ENCODE assay signal across 8 cellular contexts in genomic region chr22:36506637-36507517, GRCh38. TPM values are rescaled to one million over a fixed set of nuclear protein-coding genes. Genes with fewer than 3 reads are reported as not detected.
DNase-seq lines count a peak whose midpoint lies in the region; ATAC-seq and TF ChIP-seq lines count a peak whose summit lies in the region.

Gene FOXRED2 (minus strand): TSS chr22:36507040. CDS start chr22:36506422, 618 bp downstream.

- peak within 1 kb of the TSS; percentile 61 for H3K4me3 ChIP-seq in PC-9
- peak within 1 kb of the TSS; percentile 59 to 64 for H3K4me3 ChIP-seq in muscle layer of colon (ENCODE audit: low read depth in 1 of 2, low read length in 2 of 2)

- POLR2A ChIA-PET in PC-9 (lab: Charles Lee; ENCODE audit: unreplicated experiment): interaction anchor here (0.6 to 0.7 kb wide), 3 partner anchors 12 to 269 kb away, joined by 4 to 6 read pairs (median 4); partner anchors contain the start of gene IFT27

- peaks cover 61% of the 10 kb centered on the region for H3F3A ChIP-seq in PC-9 (ENCODE audit: insufficient read depth, low read depth)

- H3K4me2 ChIP-seq in PC-9: peak within 1 kb of the TSS; percentile 80

- no peak for TF ChIP-seq RAD21 in Ishikawa (IDR thresholded peaks at IDR 0.05; ENCODE audit: low read depth)

- H4K20me1 ChIP-seq in PC-9 (ENCODE audit: insufficient read depth): peaks cover 13% of the 10 kb centered on the region

- H3K4me1 ChIP-seq in PC-9 (replicated peaks; ENCODE audit: insufficient read depth) (peaks cover 15% of the 10 kb centered on the region), muscle layer of colon (ENCODE audit: insufficient read depth, low read length) (peaks cover 16% of the 10 kb centered on the region)

- no peak for TF ChIP-seq CTCF in PC-9 (conservative IDR thresholded peaks at IDR 0.05)

- BruUV-seq in PC-9 (replicated peaks; lab: Mats Ljungman, UMichigan): no TSS peak

- no peaks in the 10 kb centered on the region for H3K9me2 ChIP-seq in PC-9 (ENCODE audit: insufficient read depth)

- CTCF ChIA-PET in PC-9 (lab: Charles Lee): interaction anchor here (0.6 kb wide), 1 partner anchor 220 kb away, joined by 3 read pairs; no protein-coding TSS in a partner anchor

- H3K36me3 ChIP-seq in PC-9 (ENCODE audit: low read depth): peaks cover 17% of the 10 kb centered on the region
- H3K36me3 ChIP-seq in muscle layer of colon (ENCODE audit: insufficient read depth, low read length): peaks cover 17% of the 10 kb centered on the region

- H3K79me2 ChIP-seq in PC-9 (ENCODE audit: low read depth): peaks cover 14% of the 10 kb centered on the region; the same call in 1 of the 2 replicates

- intact Hi-C loops in PC-9 (cut with micrococcal nuclease; ENCODE audit: unreplicated experiment): no loop called here

- no peaks in the 10 kb centered on the region for H3K9me3 ChIP-seq in PC-9 (ENCODE audit: insufficient read depth, low read depth)
- H3K9me3 ChIP-seq in muscle layer of colon (ENCODE audit: low read length): no peaks in the 10 kb centered on the region

- peak; percentile 68 for DNase-seq in CMK (ENCODE audit: low read depth)
- peak; percentile 68 to 91 for DNase-seq in PC-9
- DNase-seq in activated T-cell treated with anti-CD3 and anti-CD28 coated beads, Interleukin-2, amount 50 U/mL, for 1 hour: peak; percentile 91
- peak; percentile 68 for DNase-seq in stimulated activated CD8-positive, alpha-beta memory T cell treated with anti-CD3 and anti-CD28 coated beads, Interleukin-7, amount 100 ng/mL, for 24 hours (ENCODE audit: low read depth)

- peak; percentile 65 for ATAC-seq in GM21367 (IDR thresholded peaks at IDR 0.05; ENCODE audit: unreplicated experiment)
- peak; percentile 59 for ATAC-seq in esophagus mucosa

- H3K27me3 ChIP-seq in PC-9 (ENCODE audit: insufficient read depth, low read depth) (no peaks in the 10 kb centered on the region), muscle layer of colon (ENCODE audit: control insufficient read depth in 1 of 2, insufficient read depth in 2 of 2, low read length in 2 of 2) (no peaks in the 10 kb centered on the region)

- H3K27ac ChIP-seq in PC-9 (peak within 1 kb of the TSS; percentile 10), muscle layer of colon (ENCODE audit: low read depth, low read length) (peak within 1 kb of the TSS; percentile 55)

- peak within 1 kb of the TSS; percentile 82 for H2AFZ ChIP-seq in PC-9

- no peak within 1 kb of the TSS for H3K9ac ChIP-seq in muscle layer of colon (ENCODE audit: low read length)

- no peak for TF ChIP-seq EP300 in Ishikawa (IDR thresholded peaks at IDR 0.05; ENCODE audit: borderline replicate concordance)

TF ChIP-seq in Ishikawa, 13 proteins besides CTCF, POLR2A, EP300 and RAD21:
- TF ChIP-seq CEBPB (IDR thresholded peaks at IDR 0.05) (no peak), YY1 (IDR thresholded peaks at IDR 0.05; ENCODE audit: low read depth) (peak; percentile 32; the same call in 1 of the 2 replicates), TCF12 (IDR thresholded peaks at IDR 0.05; ENCODE audit: low read depth) (peak; percentile 60; the same call in 1 of the 2 replicates), REST (IDR thresholded peaks at IDR 0.05; ENCODE audit: low read depth) (no peak), TEAD4 (IDR thresholded peaks at IDR 0.05) (no peak), FOXM1 (IDR thresholded peaks at IDR 0.05; ENCODE audit: borderline replicate concordance, low read depth) (no peak), ZBTB7A (IDR thresholded peaks at IDR 0.05; ENCODE audit: low read depth) (peak; percentile 50), EGR1 (IDR thresholded peaks at IDR 0.05) (no peak; the same call in 1 of the 2 replicates), NFIC (IDR thresholded peaks at IDR 0.05) (peak; percentile 96), USF1 (IDR thresholded peaks at IDR 0.05) (peak; percentile 90), CREB1 (IDR thresholded peaks at IDR 0.05; ENCODE audit: low read depth) (peak; percentile 33; the same call in 1 of the 2 replicates), MAX (IDR thresholded peaks at IDR 0.05) (peak; percentile 99), TAF1 (IDR thresholded peaks at IDR 0.05; ENCODE audit: low read depth) (peak; percentile 80)

RNA-seq across cellular contexts. Expression of gene FOXRED2, which starts in this region (rescaled TPM):
- total RNA-seq in PC-9 (2021) (42.1 and 42.4 TPM in 2 replicates), esophagus mucosa (8.7 TPM)

Comparison
In these comparisons a context has a peak if more than half of its experiments do, and no peak if none do; other contexts are left out.
1. Peak in every context shown above with its lines: DNase-seq, ATAC-seq, H3K4me3 ChIP-seq and H3K27ac ChIP-seq.